1 cellular context compared by ENCODE assay signal in genomic region chr4:176849076-176849475, GRCh38.
TF ChIP-seq lines count a peak whose summit lies in the region.

No MANE protein-coding gene starts in this region.

TF ChIP-seq in H1, 55 proteins besides CTCF, POLR2A, EP300 and RAD21 (continued from another document):
- TF ChIP-seq USF2 (IDR thresholded peaks at IDR 0.05; ENCODE audit: low read length) (no peak), CHD2 (IDR thresholded peaks at IDR 0.05; ENCODE audit: low read length) (no peak), CEBPB (IDR thresholded peaks at IDR 0.05; ENCODE audit: low read depth, low read length) (0 out of 2 replicates have a peak, but pooled peaks have one; percentile 15), FOSL1 (IDR thresholded peaks at IDR 0.05; ENCODE audit: insufficient read depth, low read depth, low read length) (no peak), NANOG (IDR thresholded peaks at IDR 0.05; ENCODE audit: insufficient read depth, low read depth, low read length, poor library complexity, severe bottlenecking) (no peak)
